Comparison of ENCODE assay signal across 8 cellular contexts in the genomic region with DNA sequence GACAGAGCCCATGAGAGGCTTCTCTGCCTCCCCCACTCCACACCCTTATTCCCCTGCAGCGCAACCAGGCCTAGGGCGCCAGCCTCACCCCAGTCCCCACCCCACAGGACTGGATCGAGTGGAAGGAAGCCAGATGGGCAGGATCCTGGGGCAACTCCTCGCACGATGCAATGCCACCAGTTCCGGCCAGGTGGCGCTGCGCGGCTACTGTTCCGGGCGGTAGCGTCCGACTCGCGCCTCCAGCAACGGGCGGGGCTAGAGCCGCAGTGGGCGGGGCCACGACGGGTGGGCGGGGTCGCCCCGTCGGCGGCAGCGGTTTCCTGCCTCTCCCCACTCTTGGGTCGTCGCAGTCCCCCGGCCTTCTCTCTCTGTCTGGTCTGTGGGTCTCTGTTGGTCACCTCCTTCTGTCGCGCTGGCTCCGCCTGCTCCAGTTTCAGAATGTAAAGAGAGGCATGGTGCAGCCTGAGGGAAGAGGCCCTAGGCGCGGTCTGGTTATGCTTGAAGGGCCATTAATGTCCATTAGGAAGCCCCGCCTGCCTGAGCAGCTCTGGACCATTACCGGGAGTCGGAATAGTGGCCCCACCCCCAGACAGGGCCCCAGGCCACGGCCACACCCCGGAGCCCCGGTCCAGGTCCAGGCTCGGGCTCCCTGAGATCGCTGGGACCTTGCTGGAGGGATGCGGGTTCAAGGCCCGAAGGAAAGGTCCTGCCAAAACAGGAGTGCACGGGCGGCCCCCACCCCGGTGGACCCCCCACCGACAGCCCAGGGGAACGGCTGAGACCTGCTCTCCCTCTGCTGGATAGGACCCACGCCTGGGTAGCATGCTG. TPM values are rescaled to one million over a fixed set of nuclear protein-coding genes. Genes with fewer than 3 reads are reported as not detected.
DNase-seq lines count a peak whose midpoint lies in the region; ATAC-seq and TF ChIP-seq lines count a peak whose summit lies in the region.

No MANE protein-coding gene starts in this region.

- H3K36me3 Mint-ChIP-seq in activated CD4-positive, alpha-beta memory T cell treated with anti-CD3 and anti-CD28 coated beads, Interleukin-2, amount 10 ng/mL, durations not matched to agents 7 days and 5 days (ENCODE audit: low read depth), result no peaks in the 10 kb centered on the region

- peak; percentile 91 for DNase-seq in A673 (ENCODE audit: low spot score)
- peak; percentile 52 for DNase-seq in NCI-H748 treated with DMSO at 0.1 percent for 48 hours (lab: John Stamatoyannopoulos, UW)
- DNase-seq in activated CD4-positive, alpha-beta memory T cell treated with anti-CD3 and anti-CD28 coated beads, Interleukin-2, amount 10 ng/mL, durations not matched to agents 7 days and 5 days, result peak; percentile 97
- DNase-seq in lung (ENCODE audit: low spot score), result peak; percentile 95
- DNase-seq in stimulated activated CD4-positive, alpha-beta T cell treated with anti-CD3 and anti-CD28 coated beads, TNF-alpha, amount 100 ng/mL, for 24 hours (ENCODE audit: low read depth in 3 of 3), result peak; percentile 90 to 95 (median 92)

- H3K4me1 Mint-ChIP-seq in activated CD4-positive, alpha-beta memory T cell treated with anti-CD3 and anti-CD28 coated beads, Interleukin-2, amount 10 ng/mL, durations not matched to agents 7 days and 5 days, result peaks cover 19% of the 10 kb centered on the region

- CTCF ChIA-PET in A673 (lab: Charles Lee), result interaction anchor here (0.6 to 1.3 kb wide), 5 partner anchors 11 to 152 kb away, joined by 3 to 7 read pairs (median 3); no protein-coding TSS in a partner anchor
- CTCF ChIA-PET in activated CD4-positive, alpha-beta memory T cell treated with anti-CD3 and anti-CD28 coated beads, Interleukin-2, amount 10 ng/mL, durations not matched to agents 7 days and 5 days (lab: Charles Lee), result interaction anchor here (0.6 to 5.5 kb wide), 17 partner anchors 9 to 508 kb away, joined by 3 to 79 read pairs (median 4); a partner anchor contains a TSS

- intact Hi-C loops in A673 (cut with micrococcal nuclease; ENCODE audit: unreplicated experiment), result loop anchor here (1.0 to 5.0 kb wide), 2 partner anchors 117 to 129 kb away; no protein-coding TSS in a partner anchor

- no peaks in the 10 kb centered on the region for H3K27me3 ChIP-seq in A673 (replicated peaks; ENCODE audit: insufficient read depth, low read depth, low read length, poor library complexity)
- H3K27me3 ChIP-seq in ectodermal cell (ENCODE audit: control insufficient read depth, insufficient read depth, low read length, poor library complexity, severe bottlenecking), result peaks cover 91% of the 10 kb centered on the region
- H3K27me3 ChIP-seq in lung (ENCODE audit: control insufficient read depth, insufficient read depth), result peaks cover 7% of the 10 kb centered on the region

- no peaks in the 10 kb centered on the region for H3K36me3 ChIP-seq in A673 (ENCODE audit: insufficient read depth, low read length, poor library complexity, severe bottlenecking)
- no peaks in the 10 kb centered on the region for H3K36me3 ChIP-seq in ectodermal cell (ENCODE audit: control insufficient read depth, insufficient read depth, low read length)
- no peaks in the 10 kb centered on the region for H3K36me3 ChIP-seq in lung (ENCODE audit: control insufficient read depth in 2 of 2, insufficient read depth in 2 of 2, low read length in 2 of 2)

- H3K9me3 ChIP-seq in A673 (ENCODE audit: low read depth, low read length, poor library complexity, severe bottlenecking) (no peaks in the 10 kb centered on the region), ectodermal cell (ENCODE audit: control insufficient read depth, low read length) (no peaks in the 10 kb centered on the region), lung (ENCODE audit: control insufficient read depth in 2 of 2, insufficient read depth in 1 of 2, low read length in 1 of 2) (no peaks in the 10 kb centered on the region)

- peaks cover 21% of the 10 kb centered on the region for H3K4me1 ChIP-seq in A673 (ENCODE audit: insufficient read depth, low read length, poor library complexity, severe bottlenecking)
- no peaks in the 10 kb centered on the region for H3K4me1 ChIP-seq in ectodermal cell (ENCODE audit: control insufficient read depth, insufficient read depth, low read length)
- H3K4me1 ChIP-seq in lung (ENCODE audit: control insufficient read depth in 2 of 2, insufficient read depth in 2 of 2, low read length in 2 of 2), result peaks cover 0 to 34% of the 10 kb centered on the region in 2 donors

- no peaks in the 10 kb centered on the region for H3K9me3 Mint-ChIP-seq in activated CD4-positive, alpha-beta memory T cell treated with anti-CD3 and anti-CD28 coated beads, Interleukin-2, amount 10 ng/mL, durations not matched to agents 7 days and 5 days

- 12 to 13% methylated on average over 51 of the region's 51 CpGs for WGBS in ectodermal cell, 2 experiments
- 9 to 15% methylated on average over 42 to 51 of the region's 51 CpGs for WGBS in lung, 2 donors

- peak overlapping the region; percentile 58 for H3K27ac Mint-ChIP-seq in activated CD4-positive, alpha-beta memory T cell treated with anti-CD3 and anti-CD28 coated beads, Interleukin-2, amount 10 ng/mL, durations not matched to agents 7 days and 5 days

- ATAC-seq in GM18517 (IDR thresholded peaks at IDR 0.05; ENCODE audit: unreplicated experiment) (peak; percentile 65), HG03280 (IDR thresholded peaks at IDR 0.05; ENCODE audit: unreplicated experiment) (peak; percentile 77), lung (ENCODE audit: insufficient read depth, low FRiP score) (peak; percentile 93)

- H3K27ac ChIP-seq in A673 (ENCODE audit: low read depth, low read length, poor library complexity, severe bottlenecking) (peak overlapping the region; percentile 26), ectodermal cell (ENCODE audit: insufficient read depth, low read depth, low read length, poor library complexity, severe bottlenecking) (no peak overlapping the region), lung (ENCODE audit: low read depth in 1 of 2, low read length in 1 of 2) (peak overlapping the region; percentile 56 to 82)

- H3K4me3 ChIP-seq in A673 (ENCODE audit: low read depth, low read length, poor library complexity, severe bottlenecking), result peak overlapping the region; percentile 8
- H3K4me3 ChIP-seq in ectodermal cell (ENCODE audit: insufficient read depth, low read depth, low read length), result peak overlapping the region; percentile 32
- H3K4me3 ChIP-seq in lung, result no peak overlapping the region

- POLR2A ChIA-PET in A673 (lab: Charles Lee; ENCODE audit: low non-redundant PET), result no interaction called here
- POLR2A ChIA-PET in activated CD4-positive, alpha-beta memory T cell treated with anti-CD3 and anti-CD28 coated beads, Interleukin-2, amount 10 ng/mL, durations not matched to agents 7 days and 5 days (lab: Charles Lee), result interaction anchor here (0.7 to 1.6 kb wide), 7 partner anchors 15 to 132 kb away, joined by 3 to 8 read pairs (median 4); a partner anchor contains a TSS

- peaks cover 46% of the 10 kb centered on the region for H3K27me3 Mint-ChIP-seq in activated CD4-positive, alpha-beta memory T cell treated with anti-CD3 and anti-CD28 coated beads, Interleukin-2, amount 10 ng/mL, durations not matched to agents 7 days and 5 days

- H3K4me3 Mint-ChIP-seq in activated CD4-positive, alpha-beta memory T cell treated with anti-CD3 and anti-CD28 coated beads, Interleukin-2, amount 10 ng/mL, durations not matched to agents 7 days and 5 days, result peak overlapping the region; percentile 64

- TF ChIP-seq CTCF in A673 (conservative IDR thresholded peaks at IDR 0.05; ENCODE audit: low read depth, low read length), result peak; percentile 98
- TF ChIP-seq CTCF in lung (IDR thresholded peaks at IDR 0.05; ENCODE audit: control extremely low read depth, extremely low read depth), result peak; percentile 99

- no TSS peak for BruUV-seq in A673 (replicated peaks; lab: Mats Ljungman, UMichigan)

RNA-seq across cellular contexts. Expression of a gene that starts 3.4 kb away (rescaled TPM):
- total RNA-seq in A673 (2021) (19.5 and 26.4 TPM in 2 replicates), lung (100 to 1,000 TPM; 142 to 468 TPM)
- under 1 TPM; 0.85 to 0.96 TPM for total RNA-seq in activated CD4-positive, alpha-beta memory T cell treated with anti-CD3 and anti-CD28 coated beads, Interleukin-2, amount 10 ng/mL, durations not matched to agents 7 days and 5 days
- 9.0 TPM for polyA plus RNA-seq in ectodermal cell (2013, experiment 1 of 4)
- 6.7 TPM for polyA plus RNA-seq in ectodermal cell (2013, experiment 2 of 4)
- 8.7 TPM for polyA plus RNA-seq in ectodermal cell (2013, experiment 3 of 4)
- polyA plus RNA-seq in ectodermal cell (2013, experiment 4 of 4), result 10.0 TPM
- 100 to 1,000 TPM; 192 to 297 TPM for polyA plus RNA-seq in lung

RNA-seq across cellular contexts. Expression of a gene that starts 3.7 kb away (rescaled TPM):
- total RNA-seq in A673 (2021) (96.5 and 105 TPM in 2 replicates), lung (1 to 10 TPM in 1 of 2 donors, under 1 TPM in 1; 0.71 to 1.3 TPM)
- under 1 TPM; 0.48 to 0.65 TPM for total RNA-seq in activated CD4-positive, alpha-beta memory T cell treated with anti-CD3 and anti-CD28 coated beads, Interleukin-2, amount 10 ng/mL, durations not matched to agents 7 days and 5 days
- 0.94 TPM for polyA plus RNA-seq in ectodermal cell (2013, experiment 1 of 4)
- polyA plus RNA-seq in ectodermal cell (2013, experiment 2 of 4), result 0.50 TPM
- polyA plus RNA-seq in ectodermal cell (2013, experiment 3 of 4), result 0.48 TPM
- polyA plus RNA-seq in ectodermal cell (2013, experiment 4 of 4), result 1.9 TPM
- under 1 TPM; 0.12 to 0.34 TPM for polyA plus RNA-seq in lung

RNA-seq across cellular contexts. Expression of a gene that starts 13.7 kb away (rescaled TPM):
- 68.0 and 75.8 TPM in 2 replicates for total RNA-seq in A673 (2021)
- total RNA-seq in activated CD4-positive, alpha-beta memory T cell treated with anti-CD3 and anti-CD28 coated beads, Interleukin-2, amount 10 ng/mL, durations not matched to agents 7 days and 5 days, result 10 to 100 TPM; 52.1 to 53.6 TPM
- 40.8 TPM for polyA plus RNA-seq in ectodermal cell (2013, experiment 1 of 4)
- 38.0 TPM for polyA plus RNA-seq in ectodermal cell (2013, experiment 2 of 4)
- 30.5 TPM for polyA plus RNA-seq in ectodermal cell (2013, experiment 3 of 4)
- polyA plus RNA-seq in ectodermal cell (2013, experiment 4 of 4), result 35.0 TPM
- total RNA-seq in lung, result 10 to 100 TPM; 13.9 to 49.8 TPM
- polyA plus RNA-seq in lung, result 10 to 100 TPM; 29.1 to 42.8 TPM

RNA-seq across cellular contexts. Expression of a gene that starts 24.3 kb away (rescaled TPM):
- total RNA-seq in A673 (2021) (51.6 and 65.4 TPM in 2 replicates), lung (10 to 100 TPM; 19.3 to 37.8 TPM)
- 10 to 100 TPM; 22.5 to 24.5 TPM for total RNA-seq in activated CD4-positive, alpha-beta memory T cell treated with anti-CD3 and anti-CD28 coated beads, Interleukin-2, amount 10 ng/mL, durations not matched to agents 7 days and 5 days
- 42.3 TPM for polyA plus RNA-seq in ectodermal cell (2013, experiment 1 of 4)
- 37.8 TPM for polyA plus RNA-seq in ectodermal cell (2013, experiment 2 of 4)
- polyA plus RNA-seq in ectodermal cell (2013, experiment 3 of 4), result 37.6 TPM
- polyA plus RNA-seq in ectodermal cell (2013, experiment 4 of 4), result 41.5 TPM
- 10 to 100 TPM; 20.4 to 43.5 TPM for polyA plus RNA-seq in lung

RNA-seq across cellular contexts. Expression of a gene that starts 24.5 kb away (rescaled TPM):
- total RNA-seq in A673 (2021) (125 and 155 TPM in 2 replicates), lung (100 to 1,000 TPM in 1 of 2 donors, 10 to 100 TPM in 1; 93.4 to 146 TPM)
- total RNA-seq in activated CD4-positive, alpha-beta memory T cell treated with anti-CD3 and anti-CD28 coated beads, Interleukin-2, amount 10 ng/mL, durations not matched to agents 7 days and 5 days, result 10 to 100 TPM; 88.4 to 90.1 TPM
- polyA plus RNA-seq in ectodermal cell (2013, experiment 1 of 4), result 91.4 TPM
- polyA plus RNA-seq in ectodermal cell (2013, experiment 2 of 4), result 99.9 TPM
- polyA plus RNA-seq in ectodermal cell (2013, experiment 3 of 4), result 70.5 TPM
- polyA plus RNA-seq in ectodermal cell (2013, experiment 4 of 4), result 86.4 TPM
- polyA plus RNA-seq in lung, result 10 to 100 TPM; 36.5 to 51.9 TPM

Comparison
In these comparisons a context has a peak if more than half of its experiments do, and no peak if none do; other contexts are left out.
1. RNA of a gene that starts 3.4 kb away (total RNA-seq): 142 to 468 TPM in lung and 19.5 to 26.4 TPM in A673; 0.85 to 0.96 TPM in activated CD4-positive, alpha-beta memory T cell treated with anti-CD3 and anti-CD28 coated beads, Interleukin-2, amount 10 ng/mL, durations not matched to agents 7 days and 5 days; every median in the first group is over 10 times any median in the second.
2. RNA of a gene that starts 3.7 kb away (total RNA-seq): 96.5 to 105 TPM in A673; 0.71 to 1.3 TPM in lung and 0.48 to 0.65 TPM in activated CD4-positive, alpha-beta memory T cell treated with anti-CD3 and anti-CD28 coated beads, Interleukin-2, amount 10 ng/mL, durations not matched to agents 7 days and 5 days; every median in the first group is over 10 times any median in the second.
3. Peak in every context shown above with its lines, with median percentiles within 50 percentile points of each other: DNase-seq and ATAC-seq.